Comparison of ENCODE assay signal across 33 cellular contexts in genomic region chr21:28936036-28936435, GRCh38.
"Had no signal": no experiment of that assay in that cellular context is flagged by ENCODE, and none has a peak within 500 bp of the region (broad histone marks: within the 10 kb centered on the region; RNA-seq: fewer than 3 reads in every experiment).

No MANE protein-coding gene starts in this region.

- H2AFZ ChIP-seq: parathyroid adenoma had no signal

- H3K4me1 Mint-ChIP-seq: neural crest cell; stimulated activated naive B cell treated with anti-CD40 and anti-IgM and Interleukin-4, amounts not matched to agents 10 μg/mL and 1 μg/mL and 100 μg/mL, for 72 hours had no signal

- H3K27me3 Mint-ChIP-seq: activated CD4-positive, alpha-beta T cell treated with anti-CD3 and anti-CD28 coated beads, Interleukin-2, amount 10 ng/mL, durations not matched to agents 7 days and 5 days; activated CD8-positive, alpha-beta memory T cell treated with anti-CD3 and anti-CD28 coated beads, Interleukin-2, amount 10 ng/mL, durations not matched to agents 7 days and 5 days; effector memory CD8-positive, alpha-beta T cell; naive thymus-derived CD8-positive, alpha-beta T cell; stimulated activated naive B cell treated with anti-CD40 and anti-IgM and Interleukin-4, amounts not matched to agents 10 μg/mL and 1 μg/mL and 100 μg/mL, for 72 hours had no signal

- H3K9me3 ChIP-seq: heart left ventricle, right atrium auricular region, suprapubic skin, tibial artery, upper lobe of right lung had no signal

- H3K9ac ChIP-seq: parathyroid adenoma had no signal

- H3K9me3 Mint-ChIP-seq: activated CD4-positive, alpha-beta T cell treated with anti-CD3 and anti-CD28 coated beads, Interleukin-2, amount 10 ng/mL, durations not matched to agents 7 days and 5 days; activated T-helper 2 cell treated with anti-CD3 and anti-CD28 coated beads, Interferon-gamma antibody, Interleukin-2, Interleukin-4, amounts not matched to agents 10 μg/mL and 5 μg/mL and 100 μg/mL, durations not matched to agents 14 hours and 24 hours and 36 hours; effector memory CD8-positive, alpha-beta T cell; immature natural killer cell; naive thymus-derived CD8-positive, alpha-beta T cell; neural crest cell; stimulated activated naive B cell treated with anti-CD40 and anti-IgM and Interleukin-4, amounts not matched to agents 10 μg/mL and 1 μg/mL and 100 μg/mL, for 72 hours had no signal

- H3K79me2 ChIP-seq: parathyroid adenoma had no signal

- H3K4me3 Mint-ChIP-seq: activated CD4-positive, alpha-beta T cell treated with anti-CD3 and anti-CD28 coated beads, Interleukin-2, amount 10 ng/mL, durations not matched to agents 7 days and 5 days; activated CD8-positive, alpha-beta memory T cell treated with anti-CD3 and anti-CD28 coated beads, Interleukin-2, amount 10 ng/mL, durations not matched to agents 7 days and 5 days; activated CD8-positive, alpha-beta T cell treated with anti-CD3 and anti-CD28 coated beads, Interleukin-2, amount 10 ng/mL, durations not matched to agents 7 days and 5 days; effector memory CD8-positive, alpha-beta T cell; immature natural killer cell; naive thymus-derived CD8-positive, alpha-beta T cell; neural crest cell; stimulated activated naive B cell treated with anti-CD40 and anti-IgM and Interleukin-4, amounts not matched to agents 10 μg/mL and 1 μg/mL and 100 μg/mL, for 72 hours had no signal

- H3K27ac ChIP-seq: brain microvascular endothelial cell, foreskin keratinocyte, heart left ventricle, parathyroid adenoma, right atrium auricular region, suprapubic skin, tibial artery, upper lobe of right lung, WERI-Rb-1 had no signal

- H3K27ac Mint-ChIP-seq: activated CD4-positive, alpha-beta T cell treated with anti-CD3 and anti-CD28 coated beads, Interleukin-2, amount 10 ng/mL, durations not matched to agents 7 days and 5 days; activated CD8-positive, alpha-beta memory T cell treated with anti-CD3 and anti-CD28 coated beads, Interleukin-2, amount 10 ng/mL, durations not matched to agents 7 days and 5 days; activated CD8-positive, alpha-beta T cell treated with anti-CD3 and anti-CD28 coated beads, Interleukin-2, amount 10 ng/mL, durations not matched to agents 7 days and 5 days; activated T-helper 2 cell treated with anti-CD3 and anti-CD28 coated beads, Interferon-gamma antibody, Interleukin-2, Interleukin-4, amounts not matched to agents 10 μg/mL and 5 μg/mL and 100 μg/mL, durations not matched to agents 14 hours and 24 hours and 36 hours; immature natural killer cell had no signal

- H3K4me3 ChIP-seq: heart left ventricle, right atrium auricular region, suprapubic skin, tibial artery, upper lobe of right lung had no signal

- H3K4me1 ChIP-seq: foreskin keratinocyte, parathyroid adenoma, right atrium auricular region, suprapubic skin, upper lobe of right lung had no signal

- ATAC-seq: activated CD8-positive, alpha-beta memory T cell treated with anti-CD3 and anti-CD28 coated beads, Interleukin-2, amount 10 ng/mL, durations not matched to agents 7 days and 5 days; activated CD8-positive, alpha-beta T cell treated with anti-CD3 and anti-CD28 coated beads, Interleukin-2, amount 10 ng/mL, durations not matched to agents 7 days and 5 days; effector memory CD8-positive, alpha-beta T cell; esophagus mucosa; foreskin keratinocyte; heart left ventricle; naive thymus-derived CD8-positive, alpha-beta T cell; stimulated activated naive B cell treated with anti-CD40 and anti-IgM and Interleukin-4, amounts not matched to agents 10 μg/mL and 1 μg/mL and 100 μg/mL, for 72 hours; upper lobe of right lung had no signal

- H3K27me3 ChIP-seq: brain microvascular endothelial cell, foreskin keratinocyte, heart left ventricle, right atrium auricular region, suprapubic skin, tibial artery, upper lobe of right lung had no signal

- FAIRE-seq: astrocyte, kidney, TTC549 had no signal

- DNase-seq: activated CD4-positive, alpha-beta T cell treated with anti-CD3 and anti-CD28 coated beads, Interleukin-2, amount 10 ng/mL, durations not matched to agents 7 days and 5 days; activated CD4-positive, CD25-positive, alpha-beta regulatory T cell treated with anti-CD3 and anti-CD28 coated beads, Interleukin-2, amount 50 U/mL, for 72 hours; activated CD8-positive, alpha-beta memory T cell treated with anti-CD3 and anti-CD28 coated beads, Interleukin-2, amount 10 ng/mL, durations not matched to agents 7 days and 5 days; activated CD8-positive, alpha-beta T cell treated with anti-CD3 and anti-CD28 coated beads, Interleukin-2, amount 10 ng/mL, durations not matched to agents 7 days and 5 days; activated naive CD4-positive, alpha-beta T cell treated with Interleukin-2 at 50 U/mL for 16 hours; activated T-cell treated with anti-CD3 and anti-CD28 coated beads, Interleukin-2, amount 50 U/mL, for 48 hours; amniotic stem cell; brain microvascular endothelial cell; cortex of kidney; effector memory CD8-positive, alpha-beta T cell; foreskin keratinocyte; heart left ventricle; hypothalamus; immature natural killer cell; kidney; mesenchymal stem cell; naive thymus-derived CD8-positive, alpha-beta T cell; nucleus accumbens; stimulated activated CD4-positive, alpha-beta T cell treated with anti-CD3 and anti-CD28 coated beads, Interleukin-15, amount 100 ng/mL, for 24 hours; stimulated activated CD4-positive, alpha-beta T cell treated with anti-CD3 and anti-CD28 coated beads, Interleukin-2, amount 100 ng/mL, for 24 hours; stimulated activated naive B cell treated with anti-CD40 and anti-IgM and Interleukin-4, amounts not matched to agents 10 μg/mL and 1 μg/mL and 100 μg/mL, for 72 hours; T-helper 9 cell; tibial artery; upper lobe of right lung; WERI-Rb-1 had no signal
